ENCODE assay signal across 8 cellular contexts in genomic region chr14:81221579-81222102, GRCh38. TPM values are rescaled to one million over a fixed set of nuclear protein-coding genes. Genes with fewer than 3 reads are reported as not detected.
DNase-seq lines count a peak whose midpoint lies in the region; ATAC-seq and TF ChIP-seq lines count a peak whose summit lies in the region.

No MANE protein-coding gene starts in this region.

- POLR2A ChIA-PET in Caco-2 (lab: Charles Lee): interaction anchor here (0.5 to 1.6 kb wide), 7 partner anchors 34 to 312 kb away, joined by 3 to 15 read pairs (median 4); partner anchors contain the start of genes CEP128 and SEL1L

- intact Hi-C loops in Caco-2 (cut with micrococcal nuclease; ENCODE audit: unreplicated experiment): loop anchor here (2.0 to 5.0 kb wide), 3 partner anchors 215 to 311 kb away; partner anchors contain the start of gene SEL1L

- TSS peak; percentile 69 for BruUV-seq in Caco-2 (replicated peaks; lab: Mats Ljungman, UMichigan)

- DNase-seq in Caco-2: peak in 1 of 2 experiments; percentile 36
- DNase-seq in M059J (ENCODE audit: low read depth): peak; percentile 2
- DNase-seq in cardiac fibroblast (ENCODE audit: low read depth in 2 of 2): no peak
- DNase-seq in activated CD8-positive, alpha-beta memory T cell treated with anti-CD3 and anti-CD28 coated beads, Interleukin-2, amount 50 U/mL, for 48 hours: no peak

- no peaks in the 10 kb centered on the region for H3K27me3 ChIP-seq in Caco-2 (replicated peaks; ENCODE audit: control insufficient read depth, insufficient read depth, low read length)
- H3K27me3 ChIP-seq in mucosa of rectum (ENCODE audit: control insufficient read depth in 2 of 2, insufficient read depth in 2 of 2, low read length in 2 of 2): no peaks in the 10 kb centered on the region

- peaks cover 23% of the 10 kb centered on the region for H3K4me1 ChIP-seq in Caco-2
- H3K4me1 ChIP-seq in mucosa of rectum (ENCODE audit: control insufficient read depth in 2 of 2, insufficient read depth in 2 of 2, low read length in 2 of 2): peaks cover 2 to 14% of the 10 kb centered on the region in 2 donors

- ATAC-seq in HG03457 (IDR thresholded peaks at IDR 0.05; ENCODE audit: unreplicated experiment): no peak
- no peak for ATAC-seq in GM18870 (IDR thresholded peaks at IDR 0.05; ENCODE audit: unreplicated experiment)
- ATAC-seq in GM21529 (IDR thresholded peaks at IDR 0.05; ENCODE audit: unreplicated experiment): no peak

- peak overlapping the region; percentile 95 to 98 for H3K9ac ChIP-seq in mucosa of rectum (ENCODE audit: low read depth in 1 of 2, low read length in 2 of 2)

- H3K36me3 ChIP-seq in Caco-2 (ENCODE audit: control insufficient read depth, insufficient read depth, low read length) (no peaks in the 10 kb centered on the region), mucosa of rectum (ENCODE audit: control insufficient read depth in 2 of 2, insufficient read depth in 2 of 2, low read length in 2 of 2) (no peaks in the 10 kb centered on the region)

- no peak for TF ChIP-seq CTCF in Caco-2 (IDR thresholded peaks at IDR 0.05; ENCODE audit: insufficient read depth in 1 of 2, low read depth in 1 of 2, low read length in 1 of 2, severe bottlenecking in 1 of 2, unreplicated experiment in 1 of 2)
- no peak for TF ChIP-seq CTCF in cardiac fibroblast (IDR thresholded peaks at IDR 0.05; ENCODE audit: low read depth, low read length)

- H3K27ac ChIP-seq in mucosa of rectum (ENCODE audit: low read depth in 2 of 2, low read length in 2 of 2): peak overlapping the region; percentile 100

- CTCF ChIA-PET in Caco-2 (lab: Charles Lee): interaction anchor here (1.2 kb wide), 1 partner anchor 215 kb away, joined by 3 read pairs; no protein-coding TSS in a partner anchor

- H3K9me3 Mint-ChIP-seq in Caco-2 (ENCODE audit: unreplicated experiment): no peaks in the 10 kb centered on the region

- H3K4me1 Mint-ChIP-seq in Caco-2 (ENCODE audit: low read depth, unreplicated experiment): peaks cover 9% of the 10 kb centered on the region

- peak overlapping the region; percentile 98 for H3K27ac Mint-ChIP-seq in Caco-2 (ENCODE audit: unreplicated experiment)

- peaks cover 3% of the 10 kb centered on the region for H3K27me3 Mint-ChIP-seq in Caco-2 (ENCODE audit: insufficient read depth, unreplicated experiment)

- no peaks in the 10 kb centered on the region for H3K9me3 ChIP-seq in Caco-2
- no peaks in the 10 kb centered on the region for H3K9me3 ChIP-seq in mucosa of rectum (ENCODE audit: control insufficient read depth in 2 of 2, low read length in 2 of 2)

- H3K36me3 Mint-ChIP-seq in Caco-2 (ENCODE audit: insufficient read depth, unreplicated experiment): peaks cover 27% of the 10 kb centered on the region

- H3K4me3 Mint-ChIP-seq in Caco-2 (ENCODE audit: unreplicated experiment): peak overlapping the region; percentile 97

- H3K4me3 ChIP-seq in Caco-2 (ENCODE audit: low read depth, low read length): peak overlapping the region; percentile 54
- peak overlapping the region; percentile 77 to 79 for H3K4me3 ChIP-seq in cardiac fibroblast (replicated peaks in 1 of 2; ENCODE audit: low read depth in 2 of 2, low read length in 2 of 2)
- H3K4me3 ChIP-seq in mucosa of rectum (ENCODE audit: low read length in 2 of 2): peak overlapping the region; percentile 94 to 95

RNA-seq across cellular contexts. Expression of gene GTF2A1, which starts 0.9 kb away (rescaled TPM):
- 35.1 and 42.7 TPM in 2 replicates for total RNA-seq in Caco-2 (2022)
- total RNA-seq in M059J (2014; rRNA removed; shearing (Covaris generic)): 11.7 and 15.1 TPM in 2 replicates
